29 cellular contexts compared by ENCODE assay signal in genomic region chr19:28582807-28583206, GRCh38.
"Had no signal": no experiment of that assay in that cellular context is flagged by ENCODE, and none has a peak within 500 bp of the region (broad histone marks: within the 10 kb centered on the region; RNA-seq: fewer than 3 reads in every experiment).

No MANE protein-coding gene starts in this region.

- H3K36me3 Mint-ChIP-seq: activated naive CD4-positive, alpha-beta T cell treated with anti-CD3 and anti-CD28 coated beads, Interleukin-2, amount 50 U/mL, for 72 hours had no signal

- H3K9me3 ChIP-seq: adrenal gland, body of pancreas, breast epithelium, Peyer's patch had no signal

- ATAC-seq: activated CD8-positive, alpha-beta T cell treated with anti-CD3 and anti-CD28 coated beads, Interleukin-2, amount 10 ng/mL, durations not matched to agents 7 days and 5 days; activated naive CD4-positive, alpha-beta T cell treated with anti-CD3 and anti-CD28 coated beads, Interleukin-2, amount 50 U/mL, for 72 hours; body of pancreas; PC-3; Right ventricle myocardium inferior had no signal

- H3K27me3 Mint-ChIP-seq: activated CD4-positive, alpha-beta T cell treated with anti-CD3 and anti-CD28 coated beads, Interleukin-2, amount 10 ng/mL, durations not matched to agents 24 days and 14 days; activated T-cell treated with anti-CD3 and anti-CD28 coated beads, Interleukin-2, amount 50 U/mL, for 24 hours had no signal

- H3K4me1 ChIP-seq: adrenal gland, body of pancreas, breast epithelium, Peyer's patch had no signal

- H3K4me3 ChIP-seq: adrenal gland, body of pancreas, breast epithelium, Peyer's patch, SK-N-MC had no signal

- H3K27ac Mint-ChIP-seq: activated CD4-positive, alpha-beta T cell treated with anti-CD3 and anti-CD28 coated beads, Interleukin-2, amount 10 ng/mL, durations not matched to agents 24 days and 14 days; activated CD8-positive, alpha-beta T cell treated with anti-CD3 and anti-CD28 coated beads, Interleukin-2, amount 10 ng/mL, durations not matched to agents 7 days and 5 days; activated naive CD4-positive, alpha-beta T cell treated with anti-CD3 and anti-CD28 coated beads for 36 hours; activated naive CD4-positive, alpha-beta T cell treated with anti-CD3 and anti-CD28 coated beads, Interleukin-2, amount 50 U/mL, for 72 hours; activated T-cell treated with anti-CD3 and anti-CD28 coated beads, Interleukin-2, amount 50 U/mL, for 24 hours; activated T-helper 1 cell treated with anti-CD3 and anti-CD28 coated beads, Interleukin-12 subunit alpha, Interleukin-12 subunit beta, Interleukin-2, Interleukin-4 antibody, amounts not matched to agents 30 ng/mL and 10 ng/mL and 1 ng/mL, durations not matched to agents 14 hours and 24 hours and 36 hours had no signal

- DNase-seq: activated CD4-positive, alpha-beta T cell treated with anti-CD3 and anti-CD28 coated beads, Interleukin-2, amount 10 ng/mL, durations not matched to agents 24 days and 14 days; activated CD4-positive, alpha-beta T cell treated with anti-CD3 and anti-CD28 coated beads, Interleukin-2, amount 50 U/mL, for 4 hours; activated CD8-positive, alpha-beta T cell treated with anti-CD3 and anti-CD28 coated beads, Interleukin-2, amount 10 ng/mL, durations not matched to agents 7 days and 5 days; activated gamma-delta T cell treated with Interleukin-2 at 50 U/mL for 16 hours; activated naive CD4-positive, alpha-beta T cell treated with anti-CD3 and anti-CD28 coated beads for 36 hours; activated T-cell treated with anti-CD3 and anti-CD28 coated beads, Interleukin-2, amount 50 U/mL, for 24 hours; adrenal gland; body of pancreas; Karpas-422; KBM-7; NCI-H1105; NCI-H1417 treated with DMSO at 0.1 percent for 48 hours; NCI-H187 treated with DMSO at 0.1 percent for 48 hours; NCI-H2081; NCI-H2171 treated with DMSO at 0.1 percent for 48 hours; NCI-H2227 treated with DMSO at 0.1 percent for 48 hours; NCI-H446; NCI-H510A treated with DMSO at 0.1 percent for 48 hours; NK-92 treated with Interleukin-12 subunit alpha and Interleukin-12 subunit beta, amount 100 ng/mL, for 24 hours; PC-3; Peyer's patch; T1000; WERI-Rb-1 had no signal

- H3K27ac ChIP-seq: adrenal gland, body of pancreas, breast epithelium, Peyer's patch, RWPE1, SK-N-MC, WERI-Rb-1 had no signal

- H3K27me3 ChIP-seq: adrenal gland, body of pancreas, breast epithelium, Peyer's patch had no signal

- H3K9me3 Mint-ChIP-seq: activated CD4-positive, alpha-beta T cell treated with anti-CD3 and anti-CD28 coated beads, Interleukin-2, amount 10 ng/mL, durations not matched to agents 24 days and 14 days; activated naive CD4-positive, alpha-beta T cell treated with anti-CD3 and anti-CD28 coated beads, Interleukin-2, amount 50 U/mL, for 72 hours; activated T-cell treated with anti-CD3 and anti-CD28 coated beads, Interleukin-2, amount 50 U/mL, for 24 hours; activated T-helper 1 cell treated with anti-CD3 and anti-CD28 coated beads, Interleukin-12 subunit alpha, Interleukin-12 subunit beta, Interleukin-2, Interleukin-4 antibody, amounts not matched to agents 30 ng/mL and 10 ng/mL and 1 ng/mL, durations not matched to agents 14 hours and 24 hours and 36 hours had no signal

- H3K4me3 Mint-ChIP-seq: activated CD4-positive, alpha-beta T cell treated with anti-CD3 and anti-CD28 coated beads, Interleukin-2, amount 10 ng/mL, durations not matched to agents 24 days and 14 days; activated CD8-positive, alpha-beta T cell treated with anti-CD3 and anti-CD28 coated beads, Interleukin-2, amount 10 ng/mL, durations not matched to agents 7 days and 5 days; activated naive CD4-positive, alpha-beta T cell treated with anti-CD3 and anti-CD28 coated beads for 36 hours; activated T-cell treated with anti-CD3 and anti-CD28 coated beads, Interleukin-2, amount 50 U/mL, for 24 hours; activated T-helper 1 cell treated with anti-CD3 and anti-CD28 coated beads, Interleukin-12 subunit alpha, Interleukin-12 subunit beta, Interleukin-2, Interleukin-4 antibody, amounts not matched to agents 30 ng/mL and 10 ng/mL and 1 ng/mL, durations not matched to agents 14 hours and 24 hours and 36 hours had no signal

- H3K36me3 ChIP-seq: adrenal gland, breast epithelium, Peyer's patch, WERI-Rb-1 had no signal

- H3K4me1 Mint-ChIP-seq: activated CD4-positive, alpha-beta T cell treated with anti-CD3 and anti-CD28 coated beads, Interleukin-2, amount 10 ng/mL, durations not matched to agents 24 days and 14 days had no signal
